ENCODE assay signal across 26 cellular contexts in the genomic region with DNA sequence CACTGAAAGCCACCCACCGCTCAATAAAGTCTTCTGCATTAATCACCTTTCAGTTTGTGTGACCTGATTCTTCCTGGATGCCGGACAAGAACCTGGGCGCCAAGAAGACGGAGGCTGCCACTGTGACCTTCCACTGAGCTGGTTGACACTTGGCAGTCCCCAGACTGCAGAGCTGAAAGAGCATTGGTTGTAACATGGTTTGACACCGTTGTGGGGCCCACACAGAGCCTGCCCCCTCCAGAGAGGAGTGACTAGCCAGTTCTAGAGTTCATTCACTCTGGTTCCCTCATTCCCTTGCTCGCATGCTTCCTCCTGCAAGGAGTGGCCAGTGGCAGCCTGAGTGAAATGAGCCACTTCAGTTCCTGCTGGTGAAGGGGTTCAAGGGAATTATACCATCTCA.
"Had no signal": no experiment of that assay in that cellular context is flagged by ENCODE, and none has a peak within 500 bp of the region (broad histone marks: within the 10 kb centered on the region; RNA-seq: fewer than 3 reads in every experiment).

No MANE protein-coding gene starts in this region.

- H3K4me3 ChIP-seq: adrenal gland, body of pancreas, cardiac muscle cell, colonic mucosa, gastroesophageal sphincter had no signal

- ATAC-seq: activated CD4-positive, alpha-beta T cell treated with anti-CD3 and anti-CD28 coated beads for 36 hours; activated CD8-positive, alpha-beta memory T cell treated with anti-CD3 and anti-CD28 coated beads, Interleukin-2, amount 10 ng/mL, durations not matched to agents 7 days and 5 days; activated CD8-positive, alpha-beta T cell treated with anti-CD3 and anti-CD28 coated beads, Interleukin-2, amount 10 ng/mL, durations not matched to agents 7 days and 5 days; activated naive CD8-positive, alpha-beta T cell treated with anti-CD3 and anti-CD28 coated beads, Interleukin-2, amount 50 U/mL, for 24 hours; body of pancreas; esophagus mucosa; gastroesophageal sphincter had no signal

- H3K9me3 ChIP-seq: adrenal gland, body of pancreas, colonic mucosa, gastroesophageal sphincter had no signal

- H3K27me3 ChIP-seq: body of pancreas, cardiac muscle cell, colonic mucosa, gastroesophageal sphincter had no signal

- H3K27ac ChIP-seq: adrenal gland, body of pancreas, cardiac muscle cell, colonic mucosa, gastroesophageal sphincter had no signal

- H3K36me3 ChIP-seq: adrenal gland, cardiac muscle cell, colonic mucosa, gastroesophageal sphincter had no signal

- DNase-seq: activated CD4-positive, alpha-beta memory T cell treated with anti-CD3 and anti-CD28 coated beads for 36 hours; activated CD4-positive, alpha-beta T cell treated with anti-CD3 and anti-CD28 coated beads for 36 hours; activated CD4-positive, alpha-beta T cell treated with anti-CD3 and anti-CD28 coated beads, Interleukin-2, amount 10 ng/mL, durations not matched to agents 24 days and 14 days; activated CD4-positive, CD25-positive, alpha-beta regulatory T cell; activated CD4-positive, CD25-positive, alpha-beta regulatory T cell treated with anti-CD3 and anti-CD28 coated beads, Interleukin-2, amount 50 U/mL, for 72 hours; activated CD8-positive, alpha-beta memory T cell treated with anti-CD3 and anti-CD28 coated beads, Interleukin-2, amount 10 ng/mL, durations not matched to agents 7 days and 5 days; activated CD8-positive, alpha-beta memory T cell treated with anti-CD3 and anti-CD28 coated beads, Interleukin-2, amount 50 U/mL, for 4 hours; activated CD8-positive, alpha-beta T cell treated with anti-CD3 and anti-CD28 coated beads, Interleukin-2, amount 10 ng/mL, durations not matched to agents 7 days and 5 days; activated effector memory CD4-positive, alpha-beta T cell treated with anti-CD3 and anti-CD28 coated beads, Interleukin-2, amount 50 U/mL, for 16 hours; activated naive CD4-positive, alpha-beta T cell treated with anti-CD3 and anti-CD28 coated beads for 36 hours; activated naive CD8-positive, alpha-beta T cell treated with anti-CD3 and anti-CD28 coated beads for 36 hours; activated naive CD8-positive, alpha-beta T cell treated with anti-CD3 and anti-CD28 coated beads, Interleukin-2, amount 50 U/mL, for 24 hours; activated T-cell treated with anti-CD3 and anti-CD28 coated beads, Interleukin-2, amount 50 U/mL, for 1 hour; activated T-cell treated with anti-CD3 and anti-CD28 coated beads, Interleukin-2, amount 50 U/mL, for 48 hours; adrenal gland; body of pancreas; central memory CD4-positive, alpha-beta T cell; cerebellar nuclear complex; colonic mucosa; effector memory CD4-positive, alpha-beta T cell; endodermal cell; foreskin fibroblast; T-helper 2 cell had no signal

- H3K4me1 ChIP-seq: adrenal gland, body of pancreas, colonic mucosa, gastroesophageal sphincter had no signal
